8 cellular contexts compared by ENCODE assay signal in genomic region chr20:59939879-59940128, GRCh38. TPM values are rescaled to one million over a fixed set of nuclear protein-coding genes. Genes with fewer than 3 reads are reported as not detected.
DNase-seq lines count a peak whose midpoint lies in the region; ATAC-seq, FAIRE-seq and TF ChIP-seq lines count a peak whose summit lies in the region.

No MANE protein-coding gene starts in this region.

- FAIRE-seq in A549 (lab: Jason Lieb, UNC): no peak

- H3K9me3 ChIP-seq in A549: no peaks in the 10 kb centered on the region

- no peaks in the 10 kb centered on the region for H3K27me3 Mint-ChIP-seq in stimulated activated memory B cell treated with anti-CD40 and anti-IgM and Interleukin-4, amounts not matched to agents 10 μg/mL and 1 μg/mL and 100 μg/mL, for 72 hours

- peak overlapping the region; percentile 96 for H3K4me3 Mint-ChIP-seq in stimulated activated memory B cell treated with anti-CD40 and anti-IgM and Interleukin-4, amounts not matched to agents 10 μg/mL and 1 μg/mL and 100 μg/mL, for 72 hours

- CTCF ChIA-PET in A549 (lab: Yijun Ruan, JAX): interaction anchor here (0.7 to 3.0 kb wide), 9 partner anchors 9 to 369 kb away, joined by 3 to 21 read pairs (median 4); no protein-coding TSS in a partner anchor

- H3K4me3 ChIP-seq in A549 (peak overlapping the region; percentile 82), iPS-11a (ENCODE audit: low read depth, low read length) (peak overlapping the region; percentile 87)

- ATAC-seq in A549: peak; percentile 54 to 60
- peak; percentile 41 for ATAC-seq in GM19023 (IDR thresholded peaks at IDR 0.05; ENCODE audit: unreplicated experiment)
- ATAC-seq in HG03139 (IDR thresholded peaks at IDR 0.05; ENCODE audit: unreplicated experiment): peak; percentile 35
- ATAC-seq in activated naive CD4-positive, alpha-beta T cell treated with anti-CD3 and anti-CD28 coated beads, Interleukin-2, amount 50 U/mL, for 72 hours: peak; percentile 28 to 30
- peak; percentile 45 for ATAC-seq in stimulated activated memory B cell treated with anti-CD40 and anti-IgM and Interleukin-4, amounts not matched to agents 10 μg/mL and 1 μg/mL and 100 μg/mL, for 72 hours

- peaks cover 21 to 28% of the 10 kb centered on the region in 2 donors for H3K36me3 Mint-ChIP-seq in activated naive CD4-positive, alpha-beta T cell treated with anti-CD3 and anti-CD28 coated beads, Interleukin-2, amount 50 U/mL, for 72 hours
- peaks cover 15% of the 10 kb centered on the region for H3K36me3 Mint-ChIP-seq in stimulated activated memory B cell treated with anti-CD40 and anti-IgM and Interleukin-4, amounts not matched to agents 10 μg/mL and 1 μg/mL and 100 μg/mL, for 72 hours

- no peaks in the 10 kb centered on the region for H3K9me3 Mint-ChIP-seq in activated naive CD4-positive, alpha-beta T cell treated with anti-CD3 and anti-CD28 coated beads, Interleukin-2, amount 50 U/mL, for 72 hours
- H3K9me3 Mint-ChIP-seq in stimulated activated memory B cell treated with anti-CD40 and anti-IgM and Interleukin-4, amounts not matched to agents 10 μg/mL and 1 μg/mL and 100 μg/mL, for 72 hours: no peaks in the 10 kb centered on the region

- WGBS in A549 (ENCODE audit: missing lambda C conversion rate): under 1% methylated on average over 24 of the region's 24 CpGs

- DNase-seq in A549 (ENCODE audit: low read depth in 1 of 2, low spot score in 1 of 2) (no peak), NCI-H226 (no peak), NCI-H446 (lab: John Stamatoyannopoulos, UW) (no peak)
- DNase-seq in activated naive CD4-positive, alpha-beta T cell treated with anti-CD3 and anti-CD28 coated beads, Interleukin-2, amount 50 U/mL, for 72 hours (ENCODE audit: low spot score in 2 of 2): no peak

- peak overlapping the region; percentile 84 to 98 for H3K27ac Mint-ChIP-seq in activated naive CD4-positive, alpha-beta T cell treated with anti-CD3 and anti-CD28 coated beads, Interleukin-2, amount 50 U/mL, for 72 hours
- peak overlapping the region; percentile 98 for H3K27ac Mint-ChIP-seq in stimulated activated memory B cell treated with anti-CD40 and anti-IgM and Interleukin-4, amounts not matched to agents 10 μg/mL and 1 μg/mL and 100 μg/mL, for 72 hours

- no peak for TF ChIP-seq RAD21 in A549 (conservative IDR thresholded peaks at IDR 0.05 in 1 of 2, IDR thresholded peaks at IDR 0.05 in 1 of 2)

- peak overlapping the region; percentile 95 to 96 for H3K27ac ChIP-seq in A549

- TF ChIP-seq EP300 in A549 (IDR thresholded peaks at IDR 0.05): no peak

- H3K4me1 Mint-ChIP-seq in stimulated activated memory B cell treated with anti-CD40 and anti-IgM and Interleukin-4, amounts not matched to agents 10 μg/mL and 1 μg/mL and 100 μg/mL, for 72 hours: peaks cover 21% of the 10 kb centered on the region

- TF ChIP-seq CTCF in A549 (IDR thresholded peaks at IDR 0.05): no peak

- POLR2A ChIA-PET in A549 (lab: Yijun Ruan, JAX): interaction anchor here (0.6 to 1.7 kb wide), 10 partner anchors 8 to 91 kb away, joined by 3 to 11 read pairs (median 4); no protein-coding TSS in a partner anchor

- H3K4me2 ChIP-seq in A549: peak overlapping the region; percentile 90

- no peak for TF ChIP-seq POLR2A in A549 (IDR thresholded peaks at IDR 0.05; ENCODE audit: low read length)

- H3K4me1 ChIP-seq in A549: peaks cover 24% of the 10 kb centered on the region

TF ChIP-seq in A549, 52 proteins besides CTCF, POLR2A, EP300 and RAD21:
- no peak for TF ChIP-seq JUN (IDR thresholded peaks at IDR 0.05)
- no peak for TF ChIP-seq NPAS2 (CRISPR knock-in tag; IDR thresholded peaks at IDR 0.05; ENCODE audit: borderline replicate concordance)
- no peak for TF ChIP-seq CHD4 (IDR thresholded peaks at IDR 0.05; ENCODE audit: borderline replicate concordance)
- TF ChIP-seq CBX8 (IDR thresholded peaks at IDR 0.05): no peak
- no peak for TF ChIP-seq EHMT2 (IDR thresholded peaks at IDR 0.05; ENCODE audit: low read depth)
- no peak for TF ChIP-seq ZC3H11A (IDR thresholded peaks at IDR 0.05)
- no peak for TF ChIP-seq FOSB (CRISPR knock-in tag; IDR thresholded peaks at IDR 0.05)

RNA-seq across cellular contexts. Expression of gene PPP1R3D, which starts 0.3 kb away (rescaled TPM):
- 2.6 and 2.7 TPM in 2 replicates for polyA plus RNA-seq in A549 (2011; rRNA removed)
- 0.74 and 1.2 TPM in 2 replicates for polyA plus RNA-seq in A549 (2012; cell fraction: cytosol; rRNA removed)
- 1.1 and 1.7 TPM in 2 replicates for polyA plus RNA-seq in A549 (2012; cell fraction: nucleus; rRNA removed)
- 2.6 to 3.9 TPM (median 3.2 TPM) in 3 replicates for polyA plus RNA-seq in A549 (2017; fragmentation: RNase III; extraction: RNeasy Plus Mini Kit Qiagen cat#74134 plus additional on column Dnase treatment)
- polyA minus RNA-seq in A549 (2011; rRNA and poly(A)+ RNA removed): 1.8 and 2.4 TPM in 2 replicates
- total RNA-seq in activated naive CD4-positive, alpha-beta T cell treated with anti-CD3 and anti-CD28 coated beads, Interleukin-2, amount 50 U/mL, for 72 hours: 1 to 10 TPM; 4.8 to 4.9 TPM

RNA-seq across cellular contexts. Expression of gene FAM217B, which starts 0.4 kb away (rescaled TPM):
- 11.6 and 12.3 TPM in 2 replicates for polyA plus RNA-seq in A549 (2011; rRNA removed)
- 2.6 and 3.0 TPM in 2 replicates for polyA plus RNA-seq in A549 (2012; cell fraction: cytosol; rRNA removed)
- polyA plus RNA-seq in A549 (2012; cell fraction: nucleus; rRNA removed): 1.6 and 1.8 TPM in 2 replicates
- polyA plus RNA-seq in A549 (2017; fragmentation: RNase III; extraction: RNeasy Plus Mini Kit Qiagen cat#74134 plus additional on column Dnase treatment): 6.1 to 6.3 TPM (median 6.2 TPM) in 3 replicates
- polyA minus RNA-seq in A549 (2011; rRNA and poly(A)+ RNA removed): 5.5 and 7.2 TPM in 2 replicates
- total RNA-seq in activated naive CD4-positive, alpha-beta T cell treated with anti-CD3 and anti-CD28 coated beads, Interleukin-2, amount 50 U/mL, for 72 hours: 10 to 100 TPM; 14.7 to 22.5 TPM

RNA-seq across cellular contexts. Expression of gene SYCP2, which starts 6.4 kb away (rescaled TPM):
- polyA plus RNA-seq in A549 (2011; rRNA removed) (1.3 and 2.1 TPM in 2 replicates), A549 (2017; fragmentation: RNase III; extraction: RNeasy Plus Mini Kit Qiagen cat#74134 plus additional on column Dnase treatment) (0.50 to 0.84 TPM (median 0.52 TPM) in 3 replicates)
- polyA plus RNA-seq in A549 (2012; cell fraction: cytosol; rRNA removed): 0.18 and 0.20 TPM in 2 replicates
- 0.27 and 0.31 TPM in 2 replicates for polyA plus RNA-seq in A549 (2012; cell fraction: nucleus; rRNA removed)
- polyA minus RNA-seq in A549 (2011; rRNA and poly(A)+ RNA removed): 1.4 TPM in 1 of 2 replicates, not detected in the other
- total RNA-seq in activated naive CD4-positive, alpha-beta T cell treated with anti-CD3 and anti-CD28 coated beads, Interleukin-2, amount 50 U/mL, for 72 hours: 1 to 10 TPM in 1 of 2 donors, under 1 TPM in 1; 0.84 to 2.2 TPM

RNA-seq across cellular contexts. Expression of gene CDH26, which starts 18.4 kb away (rescaled TPM):
- 0.33 and 0.57 TPM in 2 replicates for polyA plus RNA-seq in A549 (2011; rRNA removed)
- 0.12 and 0.24 TPM in 2 replicates for polyA plus RNA-seq in A549 (2012; cell fraction: cytosol; rRNA removed)
- polyA plus RNA-seq in A549 (2012; cell fraction: nucleus; rRNA removed): 0.55 and 0.67 TPM in 2 replicates
- 0.16 to 0.28 TPM (median 0.27 TPM) in 3 replicates for polyA plus RNA-seq in A549 (2017; fragmentation: RNase III; extraction: RNeasy Plus Mini Kit Qiagen cat#74134 plus additional on column Dnase treatment)
- 0.21 and 0.49 TPM in 2 replicates for polyA minus RNA-seq in A549 (2011; rRNA and poly(A)+ RNA removed)
- total RNA-seq in activated naive CD4-positive, alpha-beta T cell treated with anti-CD3 and anti-CD28 coated beads, Interleukin-2, amount 50 U/mL, for 72 hours: 1 to 10 TPM; 1.6 to 1.7 TPM
